Comparison of ENCODE assay signal across 8 cellular contexts in genomic region chr10:101397140-101397539, GRCh38. TPM values are rescaled to one million over a fixed set of nuclear protein-coding genes. Genes with fewer than 3 reads are reported as not detected.
DNase-seq lines count a peak whose midpoint lies in the region; ATAC-seq and FAIRE-seq lines count a peak whose summit lies in the region.

No MANE protein-coding gene starts in this region.

- in situ Hi-C loops in HAP-1 (cut with MboI; ENCODE audit: low sequenced_read_pairs): no loop called here

- H3K9me3 ChIP-seq in HAP-1: no peaks in the 10 kb centered on the region

- H3K4me1 ChIP-seq in HAP-1: peaks cover 8% of the 10 kb centered on the region

- H3K4me3 Mint-ChIP-seq in activated T-helper 1 cell treated with anti-CD3 and anti-CD28 coated beads, Interleukin-12 subunit alpha, Interleukin-12 subunit beta, Interleukin-2, Interleukin-4 antibody, amounts not matched to agents 30 ng/mL and 10 ng/mL and 1 ng/mL, durations not matched to agents 14 hours and 24 hours and 36 hours: no peak overlapping the region

- H3K36me3 ChIP-seq in HAP-1 (replicated peaks): no peaks in the 10 kb centered on the region

- H3K27me3 ChIP-seq in HAP-1 (ENCODE audit: low read depth): no peaks in the 10 kb centered on the region

- peak; percentile 84 for FAIRE-seq in islet of Langerhans (lab: Jason Lieb, UNC)

- peak; percentile 57 for DNase-seq in DMS 273 (lab: John Stamatoyannopoulos, UW; ENCODE audit: unreplicated experiment)
- no peak for DNase-seq in DMS 273 treated with DMSO at 0.1 percent for 48 hours (lab: John Stamatoyannopoulos, UW)
- DNase-seq in HAP-1 (ENCODE audit: low spot score in 2 of 2): peak; percentile 66 to 78
- peak; percentile 14 for DNase-seq in activated T-helper 1 cell treated with anti-CD3 and anti-CD28 coated beads, Interleukin-12 subunit alpha, Interleukin-12 subunit beta, Interleukin-2, Interleukin-4 antibody, amounts not matched to agents 30 ng/mL and 10 ng/mL and 1 ng/mL, durations not matched to agents 14 hours and 24 hours and 36 hours (ENCODE audit: low spot score)
- DNase-seq in SW480 (ENCODE audit: low spot score): no peak
- no peak for DNase-seq in islet precursor cell

- peaks cover 8% of the 10 kb centered on the region for H3K4me1 Mint-ChIP-seq in activated T-helper 1 cell treated with anti-CD3 and anti-CD28 coated beads, Interleukin-12 subunit alpha, Interleukin-12 subunit beta, Interleukin-2, Interleukin-4 antibody, amounts not matched to agents 30 ng/mL and 10 ng/mL and 1 ng/mL, durations not matched to agents 14 hours and 24 hours and 36 hours (ENCODE audit: low read depth)

- no peak overlapping the region for H3K27ac Mint-ChIP-seq in activated T-helper 1 cell treated with anti-CD3 and anti-CD28 coated beads, Interleukin-12 subunit alpha, Interleukin-12 subunit beta, Interleukin-2, Interleukin-4 antibody, amounts not matched to agents 30 ng/mL and 10 ng/mL and 1 ng/mL, durations not matched to agents 14 hours and 24 hours and 36 hours

- no peaks in the 10 kb centered on the region for H3K9me3 Mint-ChIP-seq in activated T-helper 1 cell treated with anti-CD3 and anti-CD28 coated beads, Interleukin-12 subunit alpha, Interleukin-12 subunit beta, Interleukin-2, Interleukin-4 antibody, amounts not matched to agents 30 ng/mL and 10 ng/mL and 1 ng/mL, durations not matched to agents 14 hours and 24 hours and 36 hours

- no peaks in the 10 kb centered on the region for H3K36me3 Mint-ChIP-seq in activated T-helper 1 cell treated with anti-CD3 and anti-CD28 coated beads, Interleukin-12 subunit alpha, Interleukin-12 subunit beta, Interleukin-2, Interleukin-4 antibody, amounts not matched to agents 30 ng/mL and 10 ng/mL and 1 ng/mL, durations not matched to agents 14 hours and 24 hours and 36 hours (ENCODE audit: low read depth)

- intact Hi-C loops in activated T-helper 1 cell treated with anti-CD3 and anti-CD28 coated beads, Interleukin-12 subunit alpha, Interleukin-12 subunit beta, Interleukin-2, Interleukin-4 antibody, amounts not matched to agents 30 ng/mL and 10 ng/mL and 1 ng/mL, durations not matched to agents 14 hours and 24 hours and 36 hours (cut with micrococcal nuclease): loop anchor here (1.0 kb wide), 1 partner anchor 43 kb away; the partner anchor contains the start of gene BTRC

- H3K27me3 Mint-ChIP-seq in activated T-helper 1 cell treated with anti-CD3 and anti-CD28 coated beads, Interleukin-12 subunit alpha, Interleukin-12 subunit beta, Interleukin-2, Interleukin-4 antibody, amounts not matched to agents 30 ng/mL and 10 ng/mL and 1 ng/mL, durations not matched to agents 14 hours and 24 hours and 36 hours (ENCODE audit: insufficient read depth): no peaks in the 10 kb centered on the region

- H3K4me3 ChIP-seq in HAP-1: no peak overlapping the region

- ATAC-seq in GM18870 (IDR thresholded peaks at IDR 0.05; ENCODE audit: unreplicated experiment): no peak

RNA-seq across cellular contexts. Expression of gene BTRC, which starts 43.2 kb away (rescaled TPM):
- 19.7 and 22.2 TPM in 2 replicates for total RNA-seq in activated T-helper 1 cell treated with anti-CD3 and anti-CD28 coated beads, Interleukin-12 subunit alpha, Interleukin-12 subunit beta, Interleukin-2, Interleukin-4 antibody, amounts not matched to agents 30 ng/mL and 10 ng/mL and 1 ng/mL, durations not matched to agents 14 hours and 24 hours and 36 hours

Comparison
In these comparisons a context has a peak if more than half of its experiments do, and no peak if none do; other contexts are left out.
1. DNase-seq: peak in DMS 273 (single experiment), HAP-1 (2 of 2) and activated T-helper 1 cell treated with anti-CD3 and anti-CD28 coated beads, Interleukin-12 subunit alpha, Interleukin-12 subunit beta, Interleukin-2, Interleukin-4 antibody, amounts not matched to agents 30 ng/mL and 10 ng/mL and 1 ng/mL, durations not matched to agents 14 hours and 24 hours and 36 hours (single experiment); none in DMS 273 treated with DMSO at 0.1 percent for 48 hours (single experiment), SW480 (single experiment) and islet precursor cell (single experiment).